Comparison of ENCODE assay signal across 17 cellular contexts in the genomic region with DNA sequence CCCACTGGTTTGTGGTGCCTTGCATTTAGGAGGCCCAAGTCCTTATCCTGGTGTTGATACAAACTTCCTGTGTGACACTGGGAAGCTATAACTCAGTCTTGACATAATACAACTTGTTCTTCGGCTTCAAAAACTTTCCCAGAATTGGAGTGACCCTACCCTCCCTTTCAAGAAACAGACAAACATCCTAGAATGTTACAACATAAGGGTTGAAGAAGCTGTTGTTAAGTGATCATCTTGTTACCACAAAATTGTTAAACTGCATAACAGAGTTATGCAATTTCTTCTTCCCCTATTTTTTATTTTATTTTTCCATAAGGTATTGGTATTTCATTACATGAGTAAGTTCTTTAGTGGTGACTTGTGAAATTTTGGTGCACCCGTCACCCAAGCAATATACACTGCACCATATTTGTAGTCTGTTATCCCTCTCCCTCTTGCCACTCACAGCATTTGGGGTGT. TPM values are rescaled to one million over a fixed set of nuclear protein-coding genes. Genes with fewer than 3 reads are reported as not detected.
DNase-seq lines count a peak whose midpoint lies in the region; ATAC-seq and TF ChIP-seq lines count a peak whose summit lies in the region.
"Had no signal": no experiment of that assay in that cellular context is flagged by ENCODE, and none has a peak within 500 bp of the region (broad histone marks: within the 10 kb centered on the region; RNA-seq: fewer than 3 reads in every experiment).

No MANE protein-coding gene starts in this region.

- peak in 3 of 4 donors; percentile 27 to 65 (median 41) for ATAC-seq in heart left ventricle
- peak; percentile 49 for ATAC-seq in sciatic nerve
- no peak for ATAC-seq in HG02970 (IDR thresholded peaks at IDR 0.05; ENCODE audit: low FRiP score, unreplicated experiment)
- ATAC-seq: stimulated activated naive B cell treated with anti-CD40 and anti-IgM and Interleukin-4, amounts not matched to agents 10 μg/mL and 1 μg/mL and 100 μg/mL, for 72 hours had no signal

- peaks cover 0 to 3% (median 0%) of the 10 kb centered on the region in 3 donors for H3K36me3 Mint-ChIP-seq in immature natural killer cell
- H3K36me3 Mint-ChIP-seq: memory B cell; stimulated activated naive B cell treated with anti-CD40 and anti-IgM and Interleukin-4, amounts not matched to agents 10 μg/mL and 1 μg/mL and 100 μg/mL, for 72 hours had no signal

- H3K27me3 ChIP-seq in heart left ventricle (no peaks in the 10 kb centered on the region), vagina (no peaks in the 10 kb centered on the region)
- H3K27me3 ChIP-seq: BLaER1 treated with 17β-estradiol and CSF1 and Interleukin-3, amounts not matched to agents 10 nM and 100 nM had no signal

- 45 to 66% (median 55%) methylated on average over 2 of the region's 2 CpGs for WGBS in heart left ventricle, 4 donors

- H3K27ac ChIP-seq in heart left ventricle, result peak overlapping the region in 3 of 12 donors; percentile 5 to 87 (median 10)
- no peak overlapping the region for H3K27ac ChIP-seq in vagina

- no peak for TF ChIP-seq POLR2A in heart left ventricle (IDR thresholded peaks at IDR 0.05)
- no peak for TF ChIP-seq POLR2A in vagina (IDR thresholded peaks at IDR 0.05)

- H3K4me1 Mint-ChIP-seq in immature natural killer cell, result no peaks in the 10 kb centered on the region

- no peak overlapping the region for H3K27ac Mint-ChIP-seq in immature natural killer cell
- H3K27ac Mint-ChIP-seq: memory B cell; stimulated activated naive B cell treated with anti-CD40 and anti-IgM and Interleukin-4, amounts not matched to agents 10 μg/mL and 1 μg/mL and 100 μg/mL, for 72 hours had no signal

- H3K27me3 Mint-ChIP-seq in immature natural killer cell (ENCODE audit: low read depth in 3 of 3), result peaks cover 2 to 7% (median 6%) of the 10 kb centered on the region in 3 donors

- DNase-seq in GM03348 (ENCODE audit: low spot score), result peak; percentile 62
- DNase-seq in SIG-M5 (lab: John Stamatoyannopoulos, UW), result peak; percentile 87
- no peak for DNase-seq in heart left ventricle
- DNase-seq in sciatic nerve (ENCODE audit: low spot score), result no peak
- DNase-seq in NCI-H1930 (lab: John Stamatoyannopoulos, UW), result no peak
- no peak for DNase-seq in immature natural killer cell
- no peak for DNase-seq in vagina (ENCODE audit: extremely low spot score in 2 of 2)
- DNase-seq: activated naive CD4-positive, alpha-beta T cell; caudate nucleus; NCI-H187 treated with DMSO at 0.1 percent for 48 hours; NCI-H774; SHP77; stimulated activated CD4-positive, alpha-beta T cell treated with anti-CD3 and anti-CD28 coated beads, Interleukin-4, amount 100 ng/mL, for 1 hour; stimulated activated naive B cell treated with anti-CD40 and anti-IgM and Interleukin-4, amounts not matched to agents 10 μg/mL and 1 μg/mL and 100 μg/mL, for 72 hours had no signal

- no peaks in the 10 kb centered on the region for H3K9me3 Mint-ChIP-seq in immature natural killer cell
- H3K9me3 Mint-ChIP-seq: memory B cell; stimulated activated naive B cell treated with anti-CD40 and anti-IgM and Interleukin-4, amounts not matched to agents 10 μg/mL and 1 μg/mL and 100 μg/mL, for 72 hours had no signal

- no peaks in the 10 kb centered on the region for H3K36me3 ChIP-seq in heart left ventricle
- H3K36me3 ChIP-seq in vagina, result no peaks in the 10 kb centered on the region
- H3K36me3 ChIP-seq: BLaER1 treated with 17β-estradiol and CSF1 and Interleukin-3, amounts not matched to agents 10 nM and 100 nM had no signal

- TF ChIP-seq CTCF in heart left ventricle (IDR thresholded peaks at IDR 0.05) (no peak), vagina (IDR thresholded peaks at IDR 0.05) (no peak)

- no peaks in the 10 kb centered on the region for H3K9me3 ChIP-seq in heart left ventricle
- no peaks in the 10 kb centered on the region for H3K9me3 ChIP-seq in vagina
- H3K9me3 ChIP-seq: BLaER1 treated with 17β-estradiol and CSF1 and Interleukin-3, amounts not matched to agents 10 nM and 100 nM had no signal

- H3K4me3 Mint-ChIP-seq in immature natural killer cell, result no peak overlapping the region
- H3K4me3 Mint-ChIP-seq: memory B cell; stimulated activated naive B cell treated with anti-CD40 and anti-IgM and Interleukin-4, amounts not matched to agents 10 μg/mL and 1 μg/mL and 100 μg/mL, for 72 hours had no signal

- intact Hi-C loops in heart left ventricle (cut with DNase I), result no loop called here
- intact Hi-C loops in sciatic nerve (cut with DNase I), result no loop called here
- intact Hi-C loops in vagina (cut with DNase I), result no loop called here

- H3K4me1 ChIP-seq in heart left ventricle, result peaks cover 0 to 48% (median 30%) of the 10 kb centered on the region in 12 donors
- H3K4me1 ChIP-seq in vagina, result peaks cover 2% of the 10 kb centered on the region

- no peak overlapping the region for H3K4me3 ChIP-seq in heart left ventricle
- H3K4me3 ChIP-seq in vagina, result no peak overlapping the region
- H3K4me3 ChIP-seq: BLaER1 treated with 17β-estradiol and CSF1 and Interleukin-3, amounts not matched to agents 10 nM and 100 nM had no signal

RNA-seq across cellular contexts. Expression of a gene that starts 21.3 kb away (rescaled TPM):
- total RNA-seq in heart left ventricle (10 to 100 TPM in 6 of 9 donors, 1 to 10 TPM in 3; 8.5 to 37.4 (median 11.0) TPM), sciatic nerve (25.3 TPM), vagina (9.3 TPM)
- polyA plus RNA-seq in heart left ventricle (1 to 10 TPM; 2.0 to 3.2 TPM), immature natural killer cell (1 to 10 TPM in 1 of 3 donors, under 1 TPM in 2; 0.15 to 1.4 (median 0.62) TPM)

Comparison
In these comparisons a context has a peak if more than half of its experiments do, and no peak if none do; other contexts are left out.
1. DNase-seq: peak in GM03348 (single experiment) and SIG-M5 (single experiment); none in heart left ventricle (0 of 5), sciatic nerve (single experiment), NCI-H1930 (0 of 2), immature natural killer cell (0 of 3) and vagina (0 of 2).